Comparison of ENCODE assay signal across 16 cellular contexts in the genomic region with DNA sequence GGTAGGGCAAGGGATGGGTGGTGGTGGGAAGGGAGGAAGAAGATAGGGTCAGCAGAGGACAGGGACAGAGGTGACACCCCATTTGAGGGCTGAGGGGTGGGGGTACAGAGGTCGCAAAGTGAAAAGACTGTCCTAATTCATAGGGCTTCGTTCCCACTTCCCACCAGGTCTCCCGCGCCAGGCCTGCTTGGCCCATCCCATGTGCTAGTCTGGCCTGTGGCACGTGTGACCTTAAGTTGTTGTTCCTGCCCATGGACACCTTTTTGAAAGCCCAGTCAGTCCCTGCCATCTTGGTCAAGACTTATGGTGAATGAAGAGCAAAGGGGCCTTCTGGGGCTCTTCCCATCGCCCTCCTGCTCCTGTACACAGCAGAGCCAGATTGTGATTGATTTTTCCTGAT. TPM values are rescaled to one million over a fixed set of nuclear protein-coding genes. Genes with fewer than 3 reads are reported as not detected.
DNase-seq lines count a peak whose midpoint lies in the region; ATAC-seq and TF ChIP-seq lines count a peak whose summit lies in the region.
"Had no signal": no experiment of that assay in that cellular context is flagged by ENCODE, and none has a peak within 500 bp of the region (broad histone marks: within the 10 kb centered on the region; RNA-seq: fewer than 3 reads in every experiment).

No MANE protein-coding gene starts in this region.

- no peaks in the 10 kb centered on the region for H3K27me3 ChIP-seq in heart left ventricle
- no peaks in the 10 kb centered on the region for H3K27me3 ChIP-seq in left lung

- H3K27ac Mint-ChIP-seq in WTC11 (peak overlapping the region; percentile 39; the same call in 1 of the 2 replicates), mesothelial cell of epicardium (peak overlapping the region; percentile 61)
- H3K27ac Mint-ChIP-seq: CD4-positive, alpha-beta T cell had no signal

- H3K4me1 ChIP-seq in heart left ventricle (peaks cover 0 to 38% (median 27%) of the 10 kb centered on the region in 12 donors), left lung (peaks cover 4 to 25% of the 10 kb centered on the region in 2 donors)

- no peak for TF ChIP-seq POLR2A in heart left ventricle (IDR thresholded peaks at IDR 0.05)

- H3K36me3 Mint-ChIP-seq in WTC11: peaks cover 21% of the 10 kb centered on the region
- peaks cover 7% of the 10 kb centered on the region for H3K36me3 Mint-ChIP-seq in mesothelial cell of epicardium

- ATAC-seq in heart left ventricle (no peak), WTC11 (no peak), left lung (no peak)
- ATAC-seq: A549, K562 had no signal

- H3K36me3 ChIP-seq in heart left ventricle (peaks cover 0 to 13% (median 3%) of the 10 kb centered on the region in 9 donors), left lung (no peaks in the 10 kb centered on the region)

- H3K27ac ChIP-seq in heart left ventricle: no peak overlapping the region
- H3K27ac ChIP-seq in left lung: no peak overlapping the region
- H3K27ac ChIP-seq: 22Rv1, A549, C4-2B had no signal

- no peak overlapping the region for H3K4me3 ChIP-seq in heart left ventricle
- H3K4me3 ChIP-seq in left lung: no peak overlapping the region
- H3K4me3 ChIP-seq: A549, K562 had no signal

- POLR2A ChIA-PET in WTC11 (lab: Charles Lee): no interaction called here

- DNase-seq in cardiac septum (ENCODE audit: low spot score) (peak; percentile 47), heart left ventricle (no peak), WTC11 (ENCODE audit: low spot score) (no peak), mesothelial cell of epicardium (ENCODE audit: low spot score in 2 of 2, unreplicated experiment in 2 of 2) (no peak), left lung (no peak), NCI-H2107 (lab: John Stamatoyannopoulos, UW) (no peak), SKM-1 treated with dmso at 0.1 percent for 144 hours (lab: John Stamatoyannopoulos, UW; ENCODE audit: unreplicated experiment) (no peak)
- DNase-seq: AML-193; Caco-2; CD4-positive, alpha-beta T cell; GDM1; HCEC 1CT had no signal

- no peak overlapping the region for H3K4me3 Mint-ChIP-seq in WTC11
- H3K4me3 Mint-ChIP-seq in mesothelial cell of epicardium: no peak overlapping the region
- H3K4me3 Mint-ChIP-seq: CD4-positive, alpha-beta T cell had no signal

- H3K9me3 ChIP-seq in heart left ventricle: no peaks in the 10 kb centered on the region
- no peaks in the 10 kb centered on the region for H3K9me3 ChIP-seq in left lung
- H3K9me3 ChIP-seq: A549, Caco-2 had no signal

- H3K4me1 Mint-ChIP-seq in WTC11 (peaks cover 40% of the 10 kb centered on the region), mesothelial cell of epicardium (peaks cover 32% of the 10 kb centered on the region)

- no peaks in the 10 kb centered on the region for H3K9me3 Mint-ChIP-seq in WTC11
- no peaks in the 10 kb centered on the region for H3K9me3 Mint-ChIP-seq in mesothelial cell of epicardium
- H3K9me3 Mint-ChIP-seq: CD4-positive, alpha-beta T cell had no signal

- WGBS in heart left ventricle, 4 donors: 80 to 94% (median 87%) methylated on average over 6 of the region's 6 CpGs

- intact Hi-C loops in cardiac septum (cut with DNase I): loop anchor here (10.0 kb wide), 1 partner anchor 357 kb away; no protein-coding TSS in a partner anchor
- intact Hi-C loops in heart left ventricle (cut with DNase I): loop anchor here in 3 of 10 donors (5.0 to 10.0 kb wide), 2 partner anchors 39 to 357 kb away; no protein-coding TSS in a partner anchor
- intact Hi-C loops in left lung (cut with DNase I): loop anchor here in 1 of 2 donors (5.0 kb wide), 1 partner anchor 149 kb away; the partner anchor contains the start of gene TCF7L1

- H3K27me3 Mint-ChIP-seq in WTC11 (ENCODE audit: low read depth) (no peaks in the 10 kb centered on the region), mesothelial cell of epicardium (ENCODE audit: low read depth) (no peaks in the 10 kb centered on the region)
- H3K27me3 Mint-ChIP-seq: CD4-positive, alpha-beta T cell had no signal

- TF ChIP-seq CTCF in heart left ventricle (IDR thresholded peaks at IDR 0.05) (no peak), WTC11 (IDR thresholded peaks at IDR 0.05) (no peak), mesothelial cell of epicardium (IDR thresholded peaks at IDR 0.05; ENCODE audit: unreplicated experiment) (no peak), left lung (IDR thresholded peaks at IDR 0.05) (no peak)

- CTCF ChIA-PET in WTC11 (lab: Charles Lee): no interaction called here

TF ChIP-seq in WTC11, 78 proteins besides CTCF, POLR2A, EP300 and RAD21:
- TF ChIP-seq, protein P1, sequence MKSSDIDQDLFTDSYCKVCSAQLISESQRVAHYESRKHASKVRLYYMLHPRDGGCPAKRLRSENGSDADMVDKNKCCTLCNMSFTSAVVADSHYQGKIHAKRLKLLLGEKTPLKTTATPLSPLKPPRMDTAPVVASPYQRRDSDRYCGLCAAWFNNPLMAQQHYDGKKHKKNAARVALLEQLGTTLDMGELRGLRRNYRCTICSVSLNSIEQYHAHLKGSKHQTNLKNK (CRISPR knock-in tag; IDR thresholded peaks at IDR 0.05): no peak
- no peak for TF ChIP-seq ZNF423 (CRISPR knock-in tag; IDR thresholded peaks at IDR 0.05)
- TF ChIP-seq PRRX2 (CRISPR knock-in tag; IDR thresholded peaks at IDR 0.05): no peak
- no peak for TF ChIP-seq SMAD4 (CRISPR knock-in tag; IDR thresholded peaks at IDR 0.05)
- TF ChIP-seq, protein P2, sequence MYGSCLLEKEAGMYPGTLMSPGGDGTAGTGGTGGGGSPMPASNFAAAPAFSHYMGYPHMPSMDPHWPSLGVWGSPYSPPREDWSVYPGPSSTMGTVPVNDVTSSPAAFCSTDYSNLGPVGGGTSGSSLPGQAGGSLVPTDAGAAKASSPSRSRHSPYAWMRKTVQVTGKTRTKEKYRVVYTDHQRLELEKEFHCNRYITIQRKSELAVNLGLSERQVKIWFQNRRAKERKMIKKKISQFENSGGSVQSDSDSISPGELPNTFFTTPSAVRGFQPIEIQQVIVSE (CRISPR knock-in tag; IDR thresholded peaks at IDR 0.05; ENCODE audit: borderline replicate concordance): no peak
- TF ChIP-seq PRDM15 (CRISPR knock-in tag; IDR thresholded peaks at IDR 0.05): no peak
- TF ChIP-seq SOX15 (CRISPR knock-in tag; IDR thresholded peaks at IDR 0.05): no peak
- TF ChIP-seq NR2C2 (CRISPR knock-in tag; IDR thresholded peaks at IDR 0.05): no peak

RNA-seq across cellular contexts. Expression of gene TGOLN2, which starts 46.2 kb away (rescaled TPM):
- 75.1 TPM for total RNA-seq in cardiac septum
- 100 to 1,000 TPM in 2 of 9 donors, 10 to 100 TPM in 7; 70.7 to 130 (median 83.5) TPM for total RNA-seq in heart left ventricle
- polyA plus RNA-seq in heart left ventricle: 10 to 100 TPM; 15.5 to 57.3 TPM
- total RNA-seq in WTC11 (2021): 42.2 to 43.9 TPM (median 43.7 TPM) in 3 replicates
- total RNA-seq in mesothelial cell of epicardium: 59.0 to 62.5 TPM (median 59.2 TPM) in 3 replicates
- 100 to 1,000 TPM; 122 to 133 TPM for total RNA-seq in left lung
